Comparison of ENCODE assay signal across 18 cellular contexts in genomic region chr5:547086-547924, GRCh38. TPM values are rescaled to one million over a fixed set of nuclear protein-coding genes. Genes with fewer than 3 reads are reported as not detected.
DNase-seq lines count a peak whose midpoint lies in the region; ATAC-seq, FAIRE-seq and TF ChIP-seq lines count a peak whose summit lies in the region.
"Had no signal": no experiment of that assay in that cellular context is flagged by ENCODE, and none has a peak within 500 bp of the region (broad histone marks: within the 10 kb centered on the region; RNA-seq: fewer than 3 reads in every experiment).

No MANE protein-coding gene starts in this region.

- H3K9me3 Mint-ChIP-seq in activated naive CD4-positive, alpha-beta T cell treated with anti-CD3 and anti-CD28 coated beads, Interleukin-2, amount 10 ng/mL, durations not matched to agents 7 days and 5 days = no peaks in the 10 kb centered on the region
- H3K9me3 Mint-ChIP-seq in effector memory CD8-positive, alpha-beta T cell = no peaks in the 10 kb centered on the region
- H3K9me3 Mint-ChIP-seq: activated T-helper 1 cell treated with anti-CD3 and anti-CD28 coated beads, Interleukin-12 subunit alpha, Interleukin-12 subunit beta, Interleukin-2, Interleukin-4 antibody, amounts not matched to agents 30 ng/mL and 10 ng/mL and 1 ng/mL, durations not matched to agents 14 hours and 24 hours and 36 hours had no signal

- no peak overlapping the region for H3K9ac ChIP-seq in keratinocyte (ENCODE audit: control insufficient read depth, extremely low read depth, insufficient read depth, low read length)

- no peak for FAIRE-seq in bronchial epithelial cell (lab: Jason Lieb, UNC)
- FAIRE-seq in keratinocyte (lab: Jason Lieb, UNC) = no peak
- FAIRE-seq: urothelium cell line had no signal

- H3K27ac Mint-ChIP-seq in activated naive CD4-positive, alpha-beta T cell treated with anti-CD3 and anti-CD28 coated beads, Interleukin-2, amount 10 ng/mL, durations not matched to agents 7 days and 5 days = no peak overlapping the region
- H3K27ac Mint-ChIP-seq in effector memory CD8-positive, alpha-beta T cell = no peak overlapping the region
- H3K27ac Mint-ChIP-seq: activated CD8-positive, alpha-beta T cell treated with anti-CD3 and anti-CD28 coated beads, Interleukin-2, amount 10 ng/mL, durations not matched to agents 7 days and 5 days; activated T-helper 1 cell treated with anti-CD3 and anti-CD28 coated beads, Interleukin-12 subunit alpha, Interleukin-12 subunit beta, Interleukin-2, Interleukin-4 antibody, amounts not matched to agents 30 ng/mL and 10 ng/mL and 1 ng/mL, durations not matched to agents 14 hours and 24 hours and 36 hours; CD4-positive, alpha-beta memory T cell; endodermal cell had no signal

- no peaks in the 10 kb centered on the region for H3K36me3 Mint-ChIP-seq in activated naive CD4-positive, alpha-beta T cell treated with anti-CD3 and anti-CD28 coated beads, Interleukin-2, amount 10 ng/mL, durations not matched to agents 7 days and 5 days
- no peaks in the 10 kb centered on the region for H3K36me3 Mint-ChIP-seq in effector memory CD8-positive, alpha-beta T cell (ENCODE audit: insufficient read depth)
- H3K36me3 Mint-ChIP-seq: CD4-positive, alpha-beta memory T cell had no signal

- dilution Hi-C loops in keratinocyte (cut with MboI; ENCODE audit: extremely low pct_ligation_motif_present, low sequenced_read_pairs) = no loop called here

- H3K27ac ChIP-seq in keratinocyte (ENCODE audit: control insufficient read depth, insufficient read depth, low read length) (no peak overlapping the region), sigmoid colon (no peak overlapping the region)

- H3K4me3 Mint-ChIP-seq in activated naive CD4-positive, alpha-beta T cell treated with anti-CD3 and anti-CD28 coated beads, Interleukin-2, amount 10 ng/mL, durations not matched to agents 7 days and 5 days = no peak overlapping the region
- H3K4me3 Mint-ChIP-seq in effector memory CD8-positive, alpha-beta T cell = no peak overlapping the region
- H3K4me3 Mint-ChIP-seq: activated CD8-positive, alpha-beta T cell treated with anti-CD3 and anti-CD28 coated beads, Interleukin-2, amount 10 ng/mL, durations not matched to agents 7 days and 5 days; activated T-helper 1 cell treated with anti-CD3 and anti-CD28 coated beads, Interleukin-12 subunit alpha, Interleukin-12 subunit beta, Interleukin-2, Interleukin-4 antibody, amounts not matched to agents 30 ng/mL and 10 ng/mL and 1 ng/mL, durations not matched to agents 14 hours and 24 hours and 36 hours; CD4-positive, alpha-beta memory T cell; endodermal cell had no signal

- CTCF ChIA-PET in activated naive CD4-positive, alpha-beta T cell treated with anti-CD3 and anti-CD28 coated beads, Interleukin-2, amount 10 ng/mL, durations not matched to agents 7 days and 5 days (lab: Charles Lee) = no interaction called here

- H3K4me3 ChIP-seq in bronchial epithelial cell (ENCODE audit: low read depth, low read length) (no peak overlapping the region), keratinocyte (ENCODE audit: control insufficient read depth in 2 of 3, extremely low read depth in 1 of 3, insufficient read depth in 2 of 3, low read depth in 1 of 3, low read length in 3 of 3) (no peak overlapping the region), sigmoid colon (no peak overlapping the region)

- no peaks in the 10 kb centered on the region for H3K9me3 ChIP-seq in keratinocyte (ENCODE audit: control insufficient read depth, low read depth, low read length)
- H3K9me3 ChIP-seq in sigmoid colon = no peaks in the 10 kb centered on the region

- no peaks in the 10 kb centered on the region for H3K9me1 ChIP-seq in keratinocyte (ENCODE audit: control insufficient read depth, extremely low read depth, insufficient read depth, low read length)

- H3K36me3 ChIP-seq in bronchial epithelial cell (ENCODE audit: control insufficient read depth, insufficient read depth, low read length) (no peaks in the 10 kb centered on the region), keratinocyte (ENCODE audit: control insufficient read depth in 2 of 2, extremely low read depth in 1 of 2, insufficient read depth in 2 of 2, low read length in 2 of 2) (no peaks in the 10 kb centered on the region), sigmoid colon (no peaks in the 10 kb centered on the region)

- intact Hi-C loops in sigmoid colon (cut with DNase I) = no loop called here

- H3K4me1 ChIP-seq in keratinocyte (ENCODE audit: control insufficient read depth, extremely low read depth, insufficient read depth, low read length) (no peaks in the 10 kb centered on the region), sigmoid colon (no peaks in the 10 kb centered on the region)

- H3K27me3 ChIP-seq in bronchial epithelial cell (ENCODE audit: control insufficient read depth, insufficient read depth, low read length) (no peaks in the 10 kb centered on the region), keratinocyte (ENCODE audit: control insufficient read depth, extremely low read depth, insufficient read depth, low read length) (no peaks in the 10 kb centered on the region), sigmoid colon (peaks cover 0 to 32% (median 14%) of the 10 kb centered on the region in 3 donors)

- peak; percentile 14 for DNase-seq in activated naive CD4-positive, alpha-beta T cell treated with anti-CD3 and anti-CD28 coated beads, Interleukin-2, amount 10 ng/mL, durations not matched to agents 7 days and 5 days
- no peak for DNase-seq in activated naive CD4-positive, alpha-beta T cell treated with Interleukin-2 at 50 U/mL for 16 hours
- peak; percentile 41 for DNase-seq in bronchial epithelial cell (ENCODE audit: low read depth)
- DNase-seq in keratinocyte (ENCODE audit: low read depth, low spot score) = peak; percentile 7
- peak; percentile 54 for DNase-seq in sigmoid colon
- DNase-seq in stimulated activated CD4-positive, alpha-beta T cell treated with anti-CD3 and anti-CD28 coated beads, Interleukin-1b, Interleukin-23, amount 100 ng/mL, for 48 hours = no peak
- DNase-seq in RKO (ENCODE audit: low spot score) = no peak
- no peak for DNase-seq in effector memory CD8-positive, alpha-beta T cell
- DNase-seq: activated CD8-positive, alpha-beta T cell treated with anti-CD3 and anti-CD28 coated beads, Interleukin-2, amount 10 ng/mL, durations not matched to agents 7 days and 5 days; CD4-positive, alpha-beta memory T cell; DMS53; endodermal cell; hippocampal formation; islet precursor cell; NCI-H1436 treated with DMSO at 0.1 percent for 48 hours; stimulated activated CD4-positive, alpha-beta T cell treated with anti-CD3 and anti-CD28 coated beads, Interleukin-2, amount 100 ng/mL, for 48 hours had no signal

- 49 to 84% methylated on average over 22 of the region's 22 CpGs for WGBS in sigmoid colon, 2 donors

- peaks cover 43% of the 10 kb centered on the region for H3K27me3 Mint-ChIP-seq in activated naive CD4-positive, alpha-beta T cell treated with anti-CD3 and anti-CD28 coated beads, Interleukin-2, amount 10 ng/mL, durations not matched to agents 7 days and 5 days
- peaks cover 30 to 48% of the 10 kb centered on the region in 2 donors for H3K27me3 Mint-ChIP-seq in effector memory CD8-positive, alpha-beta T cell

- no peaks in the 10 kb centered on the region for H3K79me2 ChIP-seq in keratinocyte (ENCODE audit: control insufficient read depth, insufficient read depth, low read length)

- H2AFZ ChIP-seq in keratinocyte (ENCODE audit: control insufficient read depth, low read length) = no peak overlapping the region

- TF ChIP-seq POLR2A in sigmoid colon (IDR thresholded peaks at IDR 0.05) = no peak

- TF ChIP-seq CTCF in bronchial epithelial cell (IDR thresholded peaks at IDR 0.05; ENCODE audit: insufficient read depth, low read length, severe bottlenecking) (no peak), keratinocyte (optimal IDR thresholded peaks at IDR 0.05 in 1 of 3, IDR thresholded peaks at IDR 0.05 in 1 of 3, conservative IDR thresholded peaks at IDR 0.05 in 1 of 3; ENCODE audit: extremely low read depth in 1 of 3, insufficient read depth in 2 of 3, low read length in 3 of 3) (no peak), sigmoid colon (IDR thresholded peaks at IDR 0.05) (no peak)

- peaks cover 25% of the 10 kb centered on the region for H3K4me1 Mint-ChIP-seq in activated naive CD4-positive, alpha-beta T cell treated with anti-CD3 and anti-CD28 coated beads, Interleukin-2, amount 10 ng/mL, durations not matched to agents 7 days and 5 days
- H3K4me1 Mint-ChIP-seq in effector memory CD8-positive, alpha-beta T cell (ENCODE audit: low read depth in 2 of 2) = peaks cover 5 to 22% of the 10 kb centered on the region in 2 donors
- H3K4me1 Mint-ChIP-seq: endodermal cell had no signal

- TF ChIP-seq EP300 in sigmoid colon (IDR thresholded peaks at IDR 0.05) = no peak

- H3K4me2 ChIP-seq in keratinocyte (ENCODE audit: control insufficient read depth, extremely low read depth, insufficient read depth, low read depth, low read length) = no peak overlapping the region

- ATAC-seq in effector memory CD8-positive, alpha-beta T cell (replicated peaks) = no peak
- ATAC-seq: activated CD8-positive, alpha-beta T cell treated with anti-CD3 and anti-CD28 coated beads, Interleukin-2, amount 10 ng/mL, durations not matched to agents 7 days and 5 days had no signal

- no peaks in the 10 kb centered on the region for H4K20me1 ChIP-seq in keratinocyte (ENCODE audit: control insufficient read depth, extremely low read depth, insufficient read depth, low read length)

RNA-seq across cellular contexts. Expression of gene SLC9A3, which starts 23.1 kb away (rescaled TPM):
- 0.64 and 1.6 TPM in 2 replicates for total RNA-seq in bronchial epithelial cell
- 0.55 to 0.85 TPM (median 0.75 TPM) in 3 replicates for polyA plus RNA-seq in keratinocyte
- polyA plus RNA-seq in keratinocyte (2011; ENCODE audit: low read depth) = not detected
- 0.52 and 0.65 TPM in 2 replicates for polyA plus RNA-seq in keratinocyte (2011; cell fraction: cytosol; rRNA removed)
- 1.4 and 1.7 TPM in 2 replicates for polyA plus RNA-seq in keratinocyte (2011; cell fraction: nucleus; rRNA removed)
- 0.64 and 1.3 TPM in 2 replicates for polyA plus RNA-seq in keratinocyte (2012; ENCODE audit: low replicate concordance)
- polyA minus RNA-seq in keratinocyte = 0.13 to 0.26 TPM (median 0.16 TPM) in 3 replicates
- polyA minus RNA-seq in keratinocyte (2011; cell fraction: cytosol; rRNA and poly(A)+ RNA removed) = 0.38 TPM
- 0.54 and 0.63 TPM in 2 replicates for polyA minus RNA-seq in keratinocyte (2011; cell fraction: nucleus; rRNA and poly(A)+ RNA removed)
- total RNA-seq in sigmoid colon = 1 to 10 TPM in 3 of 4 donors, under 1 TPM in 1; 0.83 to 2.5 (median 2.4) TPM
- polyA plus RNA-seq in sigmoid colon = 10 to 100 TPM; 12.0 to 51.3 (median 19.9) TPM

Comparison
In these comparisons a context has a peak if more than half of its experiments do, and no peak if none do; other contexts are left out.
1. DNase-seq: peak in activated naive CD4-positive, alpha-beta T cell treated with anti-CD3 and anti-CD28 coated beads, Interleukin-2, amount 10 ng/mL, durations not matched to agents 7 days and 5 days (single experiment), bronchial epithelial cell (single experiment), keratinocyte (single experiment) and sigmoid colon (single experiment); none in activated naive CD4-positive, alpha-beta T cell treated with Interleukin-2 at 50 U/mL for 16 hours (single experiment), stimulated activated CD4-positive, alpha-beta T cell treated with anti-CD3 and anti-CD28 coated beads, Interleukin-1b, Interleukin-23, amount 100 ng/mL, for 48 hours (single experiment), RKO (single experiment) and effector memory CD8-positive, alpha-beta T cell (0 of 3).